In the genomic region with DNA sequence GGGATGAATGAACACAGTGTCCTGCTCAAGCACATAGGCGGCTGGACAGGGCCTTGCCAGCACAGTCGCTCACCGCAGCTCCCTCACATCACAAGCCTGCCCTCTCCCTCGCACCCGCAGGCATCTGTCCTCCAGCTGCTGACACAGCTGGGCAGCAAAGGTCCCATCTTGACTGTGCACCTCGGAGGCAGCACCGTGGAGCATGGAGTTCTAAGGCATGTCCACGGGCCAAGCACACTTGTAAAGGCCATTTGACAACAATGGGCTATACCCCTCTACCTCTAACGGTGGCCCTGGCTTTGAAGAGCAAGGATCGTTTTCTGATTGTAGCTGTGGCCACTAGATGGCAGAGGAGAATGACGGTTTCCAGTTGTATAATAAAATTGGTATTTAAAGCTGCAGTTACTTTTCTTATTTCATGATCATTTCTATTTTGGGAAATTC, we compare ENCODE assay signal across 1 cellular context.
TF ChIP-seq lines count a peak whose summit lies in the region.

No MANE protein-coding gene starts in this region.

TF ChIP-seq in K562, 482 proteins besides CTCF, POLR2A, EP300 and RAD21:
- TF ChIP-seq ZSCAN29 (IDR thresholded peaks at IDR 0.05): no peak
- no peak for TF ChIP-seq CHD1 (IDR thresholded peaks at IDR 0.05; ENCODE audit: low read length)
- TF ChIP-seq ZNF592 (IDR thresholded peaks at IDR 0.05): no peak
- no peak for TF ChIP-seq ZNF655 (CRISPR knock-in tag; IDR thresholded peaks at IDR 0.05)
- TF ChIP-seq BRD4 (IDR thresholded peaks at IDR 0.05): no peak
- TF ChIP-seq NFRKB (IDR thresholded peaks at IDR 0.05; ENCODE audit: low read depth): no peak
- no peak for TF ChIP-seq BRF2 (IDR thresholded peaks at IDR 0.05; ENCODE audit: borderline replicate concordance, insufficient read depth, insufficient read length)
- no peak for TF ChIP-seq HMG20A (CRISPR knock-in tag; conservative IDR thresholded peaks at IDR 0.05)
